8 cellular contexts compared by ENCODE assay signal in genomic region chr22:29269230-29269604, GRCh38. TPM values are rescaled to one million over a fixed set of nuclear protein-coding genes. Genes with fewer than 3 reads are reported as not detected.
DNase-seq lines count a peak whose midpoint lies in the region; ATAC-seq and TF ChIP-seq lines count a peak whose summit lies in the region.

No MANE protein-coding gene starts in this region.

- no peak for TF ChIP-seq CTCF in CD4-positive, alpha-beta T cell (IDR thresholded peaks at IDR 0.05)
- TF ChIP-seq CTCF in Loucy (conservative IDR thresholded peaks at IDR 0.05; ENCODE audit: low read length) (no peak), dorsolateral prefrontal cortex (IDR thresholded peaks at IDR 0.05 in 54 of 56, conservative IDR thresholded peaks at IDR 0.05 in 2 of 56; ENCODE audit: low read depth in 1 of 56, partially characterized antibody in 56 of 56) (no peak), nephron progenitor cell (IDR thresholded peaks at IDR 0.05) (no peak)

- H3K4me2 ChIP-seq in Loucy (ENCODE audit: low read depth, low read length, poor library complexity, severe bottlenecking): peak overlapping the region; percentile 100

- H3F3A ChIP-seq in Loucy (ENCODE audit: low read depth): no peaks in the 10 kb centered on the region

- H3K4me3 Mint-ChIP-seq in CD4-positive, alpha-beta T cell: peak overlapping the region; percentile 95
- H3K4me3 Mint-ChIP-seq in nephron progenitor cell: peak overlapping the region; percentile 96

- no peak for DNase-seq in CD4-positive, alpha-beta T cell
- peak in 1 of 10 donors; percentile 34 for DNase-seq in dorsolateral prefrontal cortex
- no peak for DNase-seq in nephron progenitor cell
- DNase-seq in stimulated activated naive CD4-positive, alpha-beta T cell (lab: John Stamatoyannopoulos, UW): no peak
- DNase-seq in HuH-7 (ENCODE audit: low spot score): no peak
- DNase-seq in glomerular visceral epithelial cell (ENCODE audit: extremely low spot score): no peak

- H3K9me3 ChIP-seq in CD4-positive, alpha-beta T cell (ENCODE audit: control insufficient read depth, low read length): no peaks in the 10 kb centered on the region
- H3K9me3 ChIP-seq in Loucy (ENCODE audit: insufficient read depth, low read depth, low read length): no peaks in the 10 kb centered on the region

- POLR2A ChIA-PET in CD4-positive, alpha-beta T cell (lab: Charles Lee): interaction anchor here (1.4 to 2.0 kb wide), 2 partner anchors 37 to 469 kb away, joined by 7 read pairs; partner anchors contain the start of genes GAS2L1 and XBP1

- H3K27me3 Mint-ChIP-seq in CD4-positive, alpha-beta T cell: no peaks in the 10 kb centered on the region
- peaks cover 5% of the 10 kb centered on the region for H3K27me3 Mint-ChIP-seq in nephron progenitor cell (ENCODE audit: low read depth, poor library complexity)

- H3K9ac ChIP-seq in Loucy (ENCODE audit: low read depth, low read length, poor library complexity, severe bottlenecking): peak overlapping the region; percentile 99

- H3K4me1 Mint-ChIP-seq in CD4-positive, alpha-beta T cell (ENCODE audit: low read depth): peaks cover 76% of the 10 kb centered on the region
- peaks cover 70% of the 10 kb centered on the region for H3K4me1 Mint-ChIP-seq in nephron progenitor cell

- H3K9me2 ChIP-seq in Loucy (replicated peaks; ENCODE audit: low read depth, low read length): no peaks in the 10 kb centered on the region

- H3K36me3 Mint-ChIP-seq in CD4-positive, alpha-beta T cell (ENCODE audit: low read depth): peaks cover 66% of the 10 kb centered on the region
- peaks cover 49% of the 10 kb centered on the region for H3K36me3 Mint-ChIP-seq in nephron progenitor cell (ENCODE audit: low read depth)

- H3K27ac Mint-ChIP-seq in CD4-positive, alpha-beta T cell: peak overlapping the region; percentile 98
- peak overlapping the region; percentile 98 for H3K27ac Mint-ChIP-seq in nephron progenitor cell

- H3K27ac ChIP-seq in CD4-positive, alpha-beta T cell (ENCODE audit: low read depth, low read length): peak overlapping the region; percentile 97
- peak overlapping the region in 57 of 59 donors; percentile 85 to 100 (median 99) for H3K27ac ChIP-seq in dorsolateral prefrontal cortex

- no peak overlapping the region for H2AFZ ChIP-seq in Loucy (ENCODE audit: low read length)

- H4K20me1 ChIP-seq in Loucy (ENCODE audit: insufficient read depth, low read length, poor library complexity, severe bottlenecking): peaks cover 64% of the 10 kb centered on the region

- intact Hi-C loops in CD4-positive, alpha-beta T cell (cut with DNase I, micrococcal nuclease): loop anchor here in 1 of 2 experiments (2.0 to 10.0 kb wide), 5 partner anchors 118 to 1344 kb away; partner anchors contain the start of genes AP1B1, CCDC117, THOC5 and ZNRF3
- intact Hi-C loops in dorsolateral prefrontal cortex (cut with DNase I): loop anchor here (5.0 to 10.0 kb wide), 4 partner anchors 38 to 1354 kb away; partner anchors contain the start of genes GAS2L1 (in 2 of the 2), MTFP1 (in 1 of the 2), PITPNB (in 1 of the 2) and THOC5 (in 1 of the 2)

- ATAC-seq in CD4-positive, alpha-beta T cell (ENCODE audit: poor library complexity): no peak
- no peak for ATAC-seq in GM19328 (IDR thresholded peaks at IDR 0.05; ENCODE audit: unreplicated experiment)

- peaks cover 63% of the 10 kb centered on the region for H3K4me1 ChIP-seq in Loucy (ENCODE audit: insufficient read depth, low read length, poor library complexity, severe bottlenecking)

- H3K79me2 ChIP-seq in Loucy (ENCODE audit: insufficient read depth, low read length): peaks cover 91% of the 10 kb centered on the region

- CTCF ChIA-PET in CD4-positive, alpha-beta T cell (lab: Charles Lee): interaction anchor here (1.5 kb wide), 1 partner anchor 24 kb away, joined by 4 read pairs; no protein-coding TSS in a partner anchor

- no peaks in the 10 kb centered on the region for H3K27me3 ChIP-seq in CD4-positive, alpha-beta T cell (ENCODE audit: control insufficient read depth, insufficient read depth, low read length)
- H3K27me3 ChIP-seq in Loucy (ENCODE audit: insufficient read depth, low read length, poor library complexity, severe bottlenecking) (peaks cover 6% of the 10 kb centered on the region), dorsolateral prefrontal cortex (no peaks in the 10 kb centered on the region)

- H3K36me3 ChIP-seq in Loucy (ENCODE audit: insufficient read depth, low read length): peaks cover 31% of the 10 kb centered on the region

- H3K4me3 ChIP-seq in Loucy (ENCODE audit: low read length, poor library complexity, severe bottlenecking): peak overlapping the region; percentile 94
- H3K4me3 ChIP-seq in dorsolateral prefrontal cortex: peak overlapping the region; percentile 65 to 100 (median 95)

- H3K9me3 Mint-ChIP-seq in CD4-positive, alpha-beta T cell: no peaks in the 10 kb centered on the region
- H3K9me3 Mint-ChIP-seq in nephron progenitor cell: no peaks in the 10 kb centered on the region

RNA-seq across cellular contexts. Expression of gene EWSR1, which starts 1.1 kb away (rescaled TPM):
- total RNA-seq in CD4-positive, alpha-beta T cell: 100 to 1,000 TPM; 292 to 309 TPM
- 100 to 1,000 TPM; 167 to 257 (median 211) TPM for total RNA-seq in dorsolateral prefrontal cortex

RNA-seq across cellular contexts. Expression of gene RHBDD3, which starts 1.4 kb away (rescaled TPM):
- total RNA-seq in CD4-positive, alpha-beta T cell: 10 to 100 TPM in 1 of 2 experiments, 1 to 10 TPM in 1; 9.0 to 11.7 TPM
- 10 to 100 TPM; 20.6 to 54.7 (median 29.2) TPM for total RNA-seq in dorsolateral prefrontal cortex

RNA-seq across cellular contexts. Expression of gene GAS2L1, which starts 37.2 kb away (rescaled TPM):
- total RNA-seq in CD4-positive, alpha-beta T cell: under 1 TPM; 0.28 to 0.77 TPM
- 100 to 1,000 TPM in 1 of 120 experiments, 10 to 100 TPM in 119; 33.5 to 139 (median 57.6) TPM for total RNA-seq in dorsolateral prefrontal cortex

RNA-seq across cellular contexts. Expression of gene RASL10A, which starts 46.3 kb away (rescaled TPM):
- under 1 TPM; 0.30 to 0.36 TPM for total RNA-seq in CD4-positive, alpha-beta T cell
- 10 to 100 TPM in 119 of 120 experiments, 1 to 10 TPM in 1; 8.9 to 47.8 (median 25.3) TPM for total RNA-seq in dorsolateral prefrontal cortex

Comparison
In these comparisons a context has a peak if more than half of its experiments do, and no peak if none do; other contexts are left out.
1. RNA of gene GAS2L1, which starts 37.2 kb away (total RNA-seq): 33.5 to 139 TPM in dorsolateral prefrontal cortex; 0.28 to 0.77 TPM in CD4-positive, alpha-beta T cell; every median in the first group is over 10 times any median in the second.